In genomic region chr2:71548589-71549485, GRCh38 we compare ENCODE assay signal across 8 cellular contexts.
A peak's percentile ranks its signal among the peaks of the same experiment; 100 is the strongest.
DNase-seq lines count a peak whose midpoint lies in the region; ATAC-seq and TF ChIP-seq lines count a peak whose summit lies in the region.

No MANE protein-coding gene starts in this region.

- H3K4ac ChIP-seq in trophoblast cell (ENCODE audit: low read depth, low read length), result no peak overlapping the region

- H3K9me3 ChIP-seq in RWPE2 (ENCODE audit: severe bottlenecking) (no peaks in the 10 kb centered on the region), trophoblast cell (ENCODE audit: insufficient read depth, low read depth, low read length) (peaks cover 1% of the 10 kb centered on the region)

- no peak overlapping the region for H2AK5ac ChIP-seq in trophoblast cell (ENCODE audit: low read length)

- no peak overlapping the region for H2AFZ ChIP-seq in trophoblast cell (ENCODE audit: insufficient read depth, low read length, poor library complexity)

- H3K79me1 ChIP-seq in trophoblast cell (ENCODE audit: low read length), result no peaks in the 10 kb centered on the region

- no peak overlapping the region for H4K91ac ChIP-seq in trophoblast cell (ENCODE audit: low read depth, low read length)

- H3K4me1 ChIP-seq in RWPE2 (ENCODE audit: insufficient read depth, poor library complexity, severe bottlenecking), result no peaks in the 10 kb centered on the region
- H3K4me1 ChIP-seq in trophoblast cell (ENCODE audit: control insufficient read depth in 1 of 2, insufficient read depth in 2 of 2, low read length in 2 of 2), result no peaks in the 10 kb centered on the region

- no peak overlapping the region for H3K18ac ChIP-seq in trophoblast cell (ENCODE audit: low read length)

- H4K12ac ChIP-seq in trophoblast cell (ENCODE audit: low read depth, low read length), result no peak overlapping the region

- ATAC-seq in RWPE2 (ENCODE audit: low read depth) (no peak), GM18520 (IDR thresholded peaks at IDR 0.05; ENCODE audit: unreplicated experiment) (no peak)

- TF ChIP-seq CTCF in HL-60 (IDR thresholded peaks at IDR 0.05; ENCODE audit: insufficient read depth, low read length) (peak; percentile 51), RWPE2 (IDR thresholded peaks at IDR 0.05; ENCODE audit: poor library complexity, severe bottlenecking) (peak; percentile 77)

- H3K79me2 ChIP-seq in trophoblast cell (ENCODE audit: control insufficient read depth, insufficient read depth, low read length, poor library complexity), result no peaks in the 10 kb centered on the region

- H3K27ac ChIP-seq in HL-60 (replicated peaks), result no peak overlapping the region
- no peak overlapping the region for H3K27ac ChIP-seq in RWPE2 (ENCODE audit: poor library complexity, severe bottlenecking)
- H3K27ac ChIP-seq in trophoblast cell (ENCODE audit: low read depth, low read length), result no peak overlapping the region

- H2BK5ac ChIP-seq in trophoblast cell (ENCODE audit: low read depth, low read length, poor library complexity), result no peak overlapping the region

- no peak overlapping the region for H3K9ac ChIP-seq in trophoblast cell (ENCODE audit: low read length)

- H3K36me3 ChIP-seq in RWPE2 (ENCODE audit: low read depth), result no peaks in the 10 kb centered on the region
- H3K36me3 ChIP-seq in trophoblast cell (ENCODE audit: control insufficient read depth in 1 of 2, insufficient read depth in 2 of 2, low read length in 2 of 2), result peaks cover 10 to 11% of the 10 kb centered on the region in 2 experiments

- H3K4me3 ChIP-seq in HL-60 (replicated peaks; ENCODE audit: insufficient read depth, low read length), result no peak overlapping the region
- no peak overlapping the region for H3K4me3 ChIP-seq in RWPE2 (ENCODE audit: severe bottlenecking)
- no peak overlapping the region for H3K4me3 ChIP-seq in trophoblast cell (ENCODE audit: low read depth, low read length)

- WGBS in trophoblast cell (ENCODE audit: extremely low coverage, insufficient coverage, insufficient read length), result no CpG with 5 or more reads among the region's 23 CpGs

- H2BK12ac ChIP-seq in trophoblast cell (ENCODE audit: low read length), result no peak overlapping the region

- H3K27me3 ChIP-seq in HL-60 (ENCODE audit: insufficient read depth, poor library complexity, severe bottlenecking), result no peaks in the 10 kb centered on the region
- no peaks in the 10 kb centered on the region for H3K27me3 ChIP-seq in RWPE2 (ENCODE audit: insufficient read depth, poor library complexity, severe bottlenecking)
- H3K27me3 ChIP-seq in trophoblast cell (ENCODE audit: insufficient read depth, low read length), result no peaks in the 10 kb centered on the region

- H2BK120ac ChIP-seq in trophoblast cell (ENCODE audit: insufficient read depth, low read length, poor library complexity), result no peak overlapping the region

- no peak overlapping the region for H3K14ac ChIP-seq in trophoblast cell (ENCODE audit: low read length)

- H3K23ac ChIP-seq in trophoblast cell (ENCODE audit: low read length), result no peak overlapping the region

- H3K4me2 ChIP-seq in trophoblast cell (ENCODE audit: low read length), result no peak overlapping the region

- DNase-seq in DMS 273 treated with DMSO at 0.1 percent for 48 hours (lab: John Stamatoyannopoulos, UW) (peak; percentile 37), HL-60 (ENCODE audit: low read depth in 1 of 2, low spot score in 1 of 2) (peak; percentile 28 to 67), RWPE2 (ENCODE audit: low spot score) (no peak), glomerular endothelial cell (ENCODE audit: extremely low read depth, low read depth, low spot score) (peak; percentile 25), trophoblast cell (peak; percentile 64 to 80), ureter (ENCODE audit: low spot score) (peak; percentile 66)
- DNase-seq in activated gamma-delta T cell treated with anti-CD3 and anti-CD28 coated beads, Interleukin-2, amount 50 U/mL, for 16 hours (ENCODE audit: low read depth), result peak; percentile 51

- no peak overlapping the region for H4K8ac ChIP-seq in trophoblast cell (ENCODE audit: low read depth, low read length)
